ENCODE assay signal across 20 cellular contexts in the genomic region with DNA sequence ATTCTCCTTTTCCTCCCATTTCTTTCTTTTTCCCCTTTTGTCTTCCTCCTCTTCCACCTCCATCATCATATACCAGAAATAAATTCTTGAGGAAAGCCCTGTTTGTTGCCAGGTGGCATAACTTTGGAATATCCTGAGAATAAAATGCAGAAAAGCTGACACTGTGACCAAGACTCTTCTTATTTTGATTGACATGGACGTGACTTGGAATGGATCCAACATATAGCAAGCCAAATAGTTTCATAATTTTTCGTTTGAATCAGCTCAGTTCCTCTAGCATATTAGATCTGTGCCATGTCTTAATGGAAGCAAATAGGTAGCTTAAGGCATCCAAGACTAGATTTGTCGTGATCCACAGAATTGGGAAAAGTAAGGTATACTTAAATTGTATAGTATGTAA.
"Had no signal": no experiment of that assay in that cellular context is flagged by ENCODE, and none has a peak within 500 bp of the region (broad histone marks: within the 10 kb centered on the region; RNA-seq: fewer than 3 reads in every experiment).

No MANE protein-coding gene starts in this region.

- H3K27me3 Mint-ChIP-seq: dendritic cell treated with granulocyte-macrophage colony-stimulating factor and Interleukin-4, amounts not matched to agents 40 ng/mL and 50 ng/mL, for 4 days; effector memory CD8-positive, alpha-beta T cell; memory B cell; naive thymus-derived CD4-positive, alpha-beta T cell had no signal

- H3K4me3 ChIP-seq: colonic mucosa, esophagus muscularis mucosa, gastroesophageal sphincter, heart left ventricle, left lung, lower lobe of right lung had no signal

- H3K4me3 Mint-ChIP-seq: dendritic cell treated with granulocyte-macrophage colony-stimulating factor and Interleukin-4, amounts not matched to agents 40 ng/mL and 50 ng/mL, for 4 days; effector memory CD8-positive, alpha-beta T cell; endodermal cell; memory B cell; naive thymus-derived CD4-positive, alpha-beta T cell; natural killer cell had no signal

- H3K27me3 ChIP-seq: colonic mucosa, esophagus muscularis mucosa, gastroesophageal sphincter, heart left ventricle, left lung had no signal

- H3K9me3 ChIP-seq: colonic mucosa, left lung, lower lobe of right lung had no signal

- H3K4me1 ChIP-seq: colonic mucosa, esophagus muscularis mucosa, foreskin keratinocyte, gastroesophageal sphincter, heart left ventricle, left lung, lower lobe of right lung had no signal

- H3K4me1 Mint-ChIP-seq: endodermal cell; memory B cell; naive thymus-derived CD4-positive, alpha-beta T cell; natural killer cell had no signal

- H3K27ac Mint-ChIP-seq: dendritic cell treated with granulocyte-macrophage colony-stimulating factor and Interleukin-4, amounts not matched to agents 40 ng/mL and 50 ng/mL, for 4 days; effector memory CD8-positive, alpha-beta T cell; endodermal cell; memory B cell; naive thymus-derived CD4-positive, alpha-beta T cell; natural killer cell had no signal

- ATAC-seq: effector memory CD8-positive, alpha-beta T cell; foreskin keratinocyte; gastroesophageal sphincter; heart left ventricle; left cardiac atrium; left lung; left ventricle myocardium superior; lower lobe of right lung; naive thymus-derived CD4-positive, alpha-beta T cell; natural killer cell had no signal

- H3K27ac ChIP-seq: colonic mucosa, esophagus muscularis mucosa, foreskin keratinocyte, gastroesophageal sphincter, heart left ventricle, left lung, lower lobe of right lung had no signal

- H3K36me3 ChIP-seq: colonic mucosa, esophagus muscularis mucosa, gastroesophageal sphincter, heart left ventricle, left lung, lower lobe of right lung had no signal

- DNase-seq: colonic mucosa; cortex of kidney; effector CD8-positive, alpha-beta T cell; effector memory CD8-positive, alpha-beta T cell; endodermal cell; foreskin keratinocyte; heart left ventricle; hippocampal formation; left cardiac atrium; left lung; left ventricle myocardium superior; lower lobe of right lung; mesendoderm; midbrain; naive thymus-derived CD4-positive, alpha-beta T cell; natural killer cell had no signal

- H3K36me3 Mint-ChIP-seq: memory B cell; naive thymus-derived CD4-positive, alpha-beta T cell had no signal

- H3K9me3 Mint-ChIP-seq: endodermal cell had no signal
